Comparison of ENCODE assay signal across 9 cellular contexts in the genomic region with DNA sequence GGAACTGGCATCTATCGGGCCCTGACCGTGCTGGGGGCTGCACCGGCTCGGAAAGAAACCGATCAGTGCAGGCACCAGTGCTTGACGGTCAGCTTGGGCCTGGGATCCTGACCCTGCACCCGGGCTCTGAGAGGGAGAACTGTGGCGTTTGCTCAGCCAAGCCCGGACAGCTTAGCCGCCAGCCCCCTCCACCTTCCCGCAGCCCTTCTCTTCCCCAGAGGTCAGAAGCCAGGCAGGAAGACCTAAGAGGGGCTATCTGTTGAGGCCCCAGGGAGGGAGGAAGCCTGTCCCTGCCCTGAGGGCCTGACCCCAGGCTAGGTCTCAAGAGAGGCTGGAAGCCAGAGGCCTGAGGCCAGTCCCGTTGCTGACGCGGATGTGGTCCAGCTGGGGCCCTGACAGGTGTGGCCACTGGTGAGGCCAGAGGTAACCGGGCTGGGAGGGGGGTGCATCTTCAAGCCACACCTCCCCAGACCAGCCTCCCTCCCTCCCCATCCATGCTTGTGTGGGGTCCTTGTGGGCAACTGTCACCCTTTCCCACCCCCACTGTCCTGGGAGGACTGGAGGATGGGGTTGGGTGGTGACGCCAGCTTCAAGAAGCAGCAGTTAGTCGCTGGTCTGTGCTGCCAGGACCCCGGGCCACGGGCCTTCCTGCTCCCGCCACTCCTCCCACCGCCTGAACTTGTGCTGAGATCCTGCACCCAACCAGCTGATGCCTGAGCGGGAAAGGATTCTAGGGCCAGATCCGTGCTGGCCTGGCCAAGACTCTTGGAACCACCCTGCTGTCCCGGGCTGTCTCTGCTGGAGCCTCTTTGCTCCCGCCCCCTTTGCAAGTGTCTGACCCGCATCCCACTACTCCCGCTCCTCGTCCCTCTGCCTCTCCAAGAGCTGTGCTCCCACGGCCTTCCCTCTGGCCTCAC. TPM values are rescaled to one million over a fixed set of nuclear protein-coding genes. Genes with fewer than 3 reads are reported as not detected.
DNase-seq lines count a peak whose midpoint lies in the region; ATAC-seq, FAIRE-seq and TF ChIP-seq lines count a peak whose summit lies in the region.
"Had no signal": no experiment of that assay in that cellular context is flagged by ENCODE, and none has a peak within 500 bp of the region (broad histone marks: within the 10 kb centered on the region; RNA-seq: fewer than 3 reads in every experiment).

No MANE protein-coding gene starts in this region.

- no peak overlapping the region for H3K4ac ChIP-seq in mesendoderm (ENCODE audit: low read depth, low read length)

- no peaks in the 10 kb centered on the region for H3K9me3 ChIP-seq in HepG2 (ENCODE audit: low read length)
- no peaks in the 10 kb centered on the region for H3K9me3 ChIP-seq in right lobe of liver

- DNase-seq in HepG2 (ENCODE audit: low spot score) (no peak), right lobe of liver (no peak), caudate nucleus (lab: John Stamatoyannopoulos, UW) (no peak), mesendoderm (no peak), H4 (ENCODE audit: low spot score) (no peak), kidney tubule cell (ENCODE audit: low spot score) (no peak)
- DNase-seq: foreskin melanocyte had no signal

- H4K20me1 ChIP-seq in HepG2 (ENCODE audit: insufficient read depth, low read length): peaks cover 10% of the 10 kb centered on the region; the same call in 1 of the 2 replicates

- H3K27ac ChIP-seq in HepG2 (ENCODE audit: extremely low read length, insufficient read depth, low read length) (no peak overlapping the region), right lobe of liver (no peak overlapping the region), caudate nucleus (ENCODE audit: low read depth, low read length) (peak overlapping the region; percentile 46), mesendoderm (ENCODE audit: low read depth, low read length) (no peak overlapping the region)

- ATAC-seq in HepG2 (peak; percentile 1; the same call in 1 of the 3 replicates), right lobe of liver (no peak), HG03442 (IDR thresholded peaks at IDR 0.05; ENCODE audit: unreplicated experiment) (no peak), esophagus mucosa (no peak)

- no peak overlapping the region for H3K9ac ChIP-seq in HepG2 (ENCODE audit: insufficient read depth, low read depth, low read length)
- H3K9ac ChIP-seq in mesendoderm (ENCODE audit: low read length): peak overlapping the region; percentile 54

- H3K4me1 ChIP-seq in HepG2 (ENCODE audit: insufficient read depth, low read length): peaks cover 27% of the 10 kb centered on the region
- peaks cover 0 to 12% (median 5%) of the 10 kb centered on the region in 4 donors for H3K4me1 ChIP-seq in right lobe of liver
- peaks cover 2% of the 10 kb centered on the region for H3K4me1 ChIP-seq in mesendoderm (ENCODE audit: control insufficient read depth, low read depth, low read length)

- H3K79me2 ChIP-seq in HepG2 (ENCODE audit: insufficient read depth, low read length): peaks cover 21% of the 10 kb centered on the region
- peaks cover 5% of the 10 kb centered on the region for H3K79me2 ChIP-seq in mesendoderm (ENCODE audit: control insufficient read depth, insufficient read depth, low read length)

- CTCF ChIA-PET in HepG2 (lab: Yijun Ruan, JAX; ENCODE audit: low intra/inter-chr PET ratio, low total read pairs): no interaction called here

- in situ Hi-C loops in HepG2 (cut with HindIII; ENCODE audit: extremely low pct_ligation_motif_present, low pct_unique_long_range_greater_than_20kb): no loop called here

- TF ChIP-seq RAD21 in HepG2 (CRISPR knock-in tag; IDR thresholded peaks at IDR 0.05): no peak

- intact Hi-C loops in HepG2 (cut with micrococcal nuclease; ENCODE audit: unreplicated experiment) (no loop called here), right lobe of liver (cut with DNase I) (no loop called here)

- H3K36me3 ChIP-seq in HepG2 (replicated peaks in 1 of 2; ENCODE audit: control insufficient read depth in 1 of 2, insufficient read depth in 2 of 2, low read length in 2 of 2) (no peaks in the 10 kb centered on the region), right lobe of liver (no peaks in the 10 kb centered on the region), mesendoderm (ENCODE audit: control insufficient read depth, insufficient read depth, low read length) (no peaks in the 10 kb centered on the region)

- H3K4me3 ChIP-seq in HepG2 (replicated peaks in 1 of 3; ENCODE audit: insufficient read depth in 1 of 3, low read depth in 2 of 3, low read length in 3 of 3): peak overlapping the region in 1 of 3 experiments; percentile 10; a peak in 2 of 6 replicates
- no peak overlapping the region for H3K4me3 ChIP-seq in right lobe of liver
- no peak overlapping the region for H3K4me3 ChIP-seq in mesendoderm (ENCODE audit: low read length)

- POLR2A ChIA-PET in HepG2 (lab: Yijun Ruan, JAX): interaction anchor here (0.8 to 1.8 kb wide), 4 partner anchors 9 to 81 kb away, joined by 3 to 7 read pairs (median 5); a partner anchor contains a TSS

- H2AFZ ChIP-seq in HepG2 (ENCODE audit: low read length): no peak overlapping the region

- FAIRE-seq in HepG2 (lab: Jason Lieb, UNC): no peak

- H2BK15ac ChIP-seq in mesendoderm (replicated peaks; ENCODE audit: low read depth): no peak overlapping the region

- no peak overlapping the region for H3K18ac ChIP-seq in mesendoderm (ENCODE audit: low read length)

- WGBS in HepG2 (ENCODE audit: low lambda C conversion rate): 63% methylated on average over 10 of the region's 29 CpGs
- 80% methylated on average over 2 of the region's 29 CpGs for WGBS in right lobe of liver (ENCODE audit: insufficient coverage, low coverage, low lambda C conversion rate, missing lambda C conversion rate)
- WGBS in mesendoderm (ENCODE audit: extremely low coverage, insufficient coverage, low lambda C conversion rate): no CpG with 5 or more reads among the region's 29 CpGs

- H3K27me3 ChIP-seq in HepG2 (ENCODE audit: control insufficient read depth in 1 of 2, insufficient read depth in 2 of 2, low read length in 2 of 2) (no peaks in the 10 kb centered on the region), right lobe of liver (peaks cover 0 to 5% of the 10 kb centered on the region in 2 donors), mesendoderm (ENCODE audit: insufficient read depth, low read length, poor library complexity) (peaks cover 6% of the 10 kb centered on the region)

- no TSS peak for BruUV-seq in HepG2 (replicated peaks; lab: Mats Ljungman, UMichigan)

- H3K23ac ChIP-seq in mesendoderm (ENCODE audit: low read length): peak overlapping the region; percentile 80

- peak overlapping the region; percentile 76 for H3K56ac ChIP-seq in mesendoderm (ENCODE audit: low read length)

- TF ChIP-seq POLR2A in HepG2 (IDR thresholded peaks at IDR 0.05; ENCODE audit: insufficient read depth in 1 of 2, low read depth in 2 of 2, low read length in 2 of 2) (no peak), right lobe of liver (IDR thresholded peaks at IDR 0.05) (no peak)

- no peak overlapping the region for H4K8ac ChIP-seq in mesendoderm (ENCODE audit: low read depth, low read length)

- H3K4me2 ChIP-seq in HepG2 (ENCODE audit: low read depth, low read length) (peak overlapping the region; percentile 32), mesendoderm (ENCODE audit: low read length) (no peak overlapping the region)

- H2BK5ac ChIP-seq in mesendoderm (ENCODE audit: low read length): no peak overlapping the region

- no peak for TF ChIP-seq EP300 in HepG2 (IDR thresholded peaks at IDR 0.05; ENCODE audit: low read depth in 2 of 2, low read length in 2 of 2)
- TF ChIP-seq EP300 in HepG2 (CRISPR knock-in tag; IDR thresholded peaks at IDR 0.05; ENCODE audit: borderline replicate concordance): no peak

- peaks cover 3% of the 10 kb centered on the region for H3K79me1 ChIP-seq in mesendoderm (ENCODE audit: low read length)

- TF ChIP-seq CTCF in HepG2 (CRISPR knock-in tag; IDR thresholded peaks at IDR 0.05) (no peak), right lobe of liver (IDR thresholded peaks at IDR 0.05) (no peak)

- no peak overlapping the region for H2AK5ac ChIP-seq in mesendoderm (ENCODE audit: low read length)

- H4K5ac ChIP-seq in mesendoderm (ENCODE audit: low read length): no peak overlapping the region

- H2BK120ac ChIP-seq in mesendoderm (ENCODE audit: low read depth, low read length): no peak overlapping the region

RNA-seq across cellular contexts. Expression of a gene that starts 2.6 kb away (rescaled TPM):
- total RNA-seq in HepG2 (2016; rRNA removed; fragmentation: Illumina TruSeq; extraction: Trizol) (42.8 and 60.4 TPM in 2 replicates), right lobe of liver (10 to 100 TPM; 32.7 to 54.6 (median 41.2) TPM), esophagus mucosa (48.5 TPM)
- 36.3 and 41.3 TPM in 2 replicates for total RNA-seq in HepG2 (2016; cell fraction: cytosol; rRNA removed; fragmentation: Illumina TruSeq; extraction: Trizol; ENCODE audit: low read depth)
- 36.7 and 61.0 TPM in 2 replicates for total RNA-seq in HepG2 (2016; cell fraction: insoluble cytoplasmic fraction; rRNA removed; fragmentation: Illumina TruSeq; extraction: Trizol)
- total RNA-seq in HepG2 (2016; cell fraction: membrane; rRNA removed; fragmentation: Illumina TruSeq; extraction: Trizol): 84.2 and 90.2 TPM in 2 replicates
- 38.1 and 46.4 TPM in 2 replicates for total RNA-seq in HepG2 (2016; cell fraction: nucleus; rRNA removed; fragmentation: Illumina TruSeq; extraction: Trizol)
- 30.8 and 49.5 TPM in 2 replicates for polyA plus RNA-seq in HepG2 (2011; rRNA removed)
- 25.9 and 50.1 TPM in 2 replicates for polyA plus RNA-seq in HepG2 (2011; cell fraction: cytosol; rRNA removed)
- 153 and 204 TPM in 2 replicates for polyA plus RNA-seq in HepG2 (2011; cell fraction: nucleus; rRNA removed)
- polyA plus RNA-seq in HepG2 (2012): 29.7 and 38.8 TPM in 2 replicates
- polyA plus RNA-seq in HepG2 (2016; cell fraction: cytosol; fragmentation: Illumina TruSeq; extraction: Trizol; ENCODE audit: low read depth): 26.3 and 31.1 TPM in 2 replicates
- polyA plus RNA-seq in HepG2 (2016; cell fraction: insoluble cytoplasmic fraction; fragmentation: Illumina TruSeq; extraction: Trizol; ENCODE audit: low read depth): 34.3 and 36.1 TPM in 2 replicates
- 54.8 and 63.5 TPM in 2 replicates for polyA plus RNA-seq in HepG2 (2016; cell fraction: membrane; fragmentation: Illumina TruSeq; extraction: Trizol; ENCODE audit: low read depth)
- polyA plus RNA-seq in HepG2 (2016; cell fraction: nucleus; fragmentation: Illumina TruSeq; extraction: Trizol; ENCODE audit: insufficient read depth, low read depth): 84.5 and 84.8 TPM in 2 replicates
- polyA minus RNA-seq in HepG2 (2011; rRNA and poly(A)+ RNA removed; ENCODE audit: low replicate concordance): 41.6 and 83.7 TPM in 2 replicates
- polyA minus RNA-seq in HepG2 (2011; cell fraction: cytosol; rRNA and poly(A)+ RNA removed): 26.2 and 33.4 TPM in 2 replicates
- 27.6 and 29.8 TPM in 2 replicates for polyA minus RNA-seq in HepG2 (2011; cell fraction: nucleus; rRNA and poly(A)+ RNA removed)
- polyA plus RNA-seq in mesendoderm (2013, experiment 1 of 2): 25.1 TPM
- polyA plus RNA-seq in mesendoderm (2013, experiment 2 of 2): 25.4 TPM
- 11.7 and 33.3 TPM in 2 replicates for total RNA-seq in H4 (2014; rRNA removed; shearing (Covaris generic))

RNA-seq across cellular contexts. Expression of a gene that starts 6.6 kb away (rescaled TPM):
- total RNA-seq in HepG2 (2016; rRNA removed; fragmentation: Illumina TruSeq; extraction: Trizol): 5.4 and 19.8 TPM in 2 replicates
- 4.4 and 6.1 TPM in 2 replicates for total RNA-seq in HepG2 (2016; cell fraction: cytosol; rRNA removed; fragmentation: Illumina TruSeq; extraction: Trizol; ENCODE audit: low read depth)
- 5.2 and 18.5 TPM in 2 replicates for total RNA-seq in HepG2 (2016; cell fraction: insoluble cytoplasmic fraction; rRNA removed; fragmentation: Illumina TruSeq; extraction: Trizol)
- 9.0 and 10.5 TPM in 2 replicates for total RNA-seq in HepG2 (2016; cell fraction: membrane; rRNA removed; fragmentation: Illumina TruSeq; extraction: Trizol)
- 15.6 and 22.5 TPM in 2 replicates for total RNA-seq in HepG2 (2016; cell fraction: nucleus; rRNA removed; fragmentation: Illumina TruSeq; extraction: Trizol)
- polyA plus RNA-seq in HepG2 (2011; rRNA removed): 44.8 and 71.0 TPM in 2 replicates
- polyA plus RNA-seq in HepG2 (2011; cell fraction: cytosol; rRNA removed): 35.7 and 49.1 TPM in 2 replicates
- polyA plus RNA-seq in HepG2 (2011; cell fraction: nucleus; rRNA removed): 279 and 296 TPM in 2 replicates
- polyA plus RNA-seq in HepG2 (2012): 22.6 and 42.3 TPM in 2 replicates
- 4.9 and 5.3 TPM in 2 replicates for polyA plus RNA-seq in HepG2 (2016; cell fraction: cytosol; fragmentation: Illumina TruSeq; extraction: Trizol; ENCODE audit: low read depth)
- 6.0 and 9.7 TPM in 2 replicates for polyA plus RNA-seq in HepG2 (2016; cell fraction: insoluble cytoplasmic fraction; fragmentation: Illumina TruSeq; extraction: Trizol; ENCODE audit: low read depth)
- polyA plus RNA-seq in HepG2 (2016; cell fraction: membrane; fragmentation: Illumina TruSeq; extraction: Trizol; ENCODE audit: low read depth): 10.7 and 11.1 TPM in 2 replicates
- 56.0 and 64.0 TPM in 2 replicates for polyA plus RNA-seq in HepG2 (2016; cell fraction: nucleus; fragmentation: Illumina TruSeq; extraction: Trizol; ENCODE audit: insufficient read depth, low read depth)
- 0.26 and 46.5 TPM in 2 replicates for polyA minus RNA-seq in HepG2 (2011; rRNA and poly(A)+ RNA removed; ENCODE audit: low replicate concordance)
- polyA minus RNA-seq in HepG2 (2011; cell fraction: cytosol; rRNA and poly(A)+ RNA removed): 16.7 and 21.9 TPM in 2 replicates
- 11.8 and 16.9 TPM in 2 replicates for polyA minus RNA-seq in HepG2 (2011; cell fraction: nucleus; rRNA and poly(A)+ RNA removed)
- 10 to 100 TPM in 2 of 6 experiments, 1 to 10 TPM in 4; 2.2 to 11.9 (median 3.3) TPM for total RNA-seq in right lobe of liver
- polyA plus RNA-seq in mesendoderm (2013, experiment 1 of 2): 5.1 TPM
- 4.6 TPM for polyA plus RNA-seq in mesendoderm (2013, experiment 2 of 2)
- total RNA-seq in H4 (2014; rRNA removed; shearing (Covaris generic)): 41.2 and 46.0 TPM in 2 replicates
- 2.0 TPM for total RNA-seq in esophagus mucosa

RNA-seq across cellular contexts. Expression of a gene that starts 20.7 kb away (rescaled TPM):
- total RNA-seq in HepG2 (2016; rRNA removed; fragmentation: Illumina TruSeq; extraction: Trizol) (0.15 TPM in 1 of 2 replicates, not detected in the other), right lobe of liver (1 to 10 TPM in 2 of 6 experiments, under 1 TPM in 4; 0.10 to 2.7 (median 0.33) TPM), esophagus mucosa (0.56 TPM)
- not detected in 2 replicates for total RNA-seq in HepG2 (2016; cell fraction: cytosol; rRNA removed; fragmentation: Illumina TruSeq; extraction: Trizol; ENCODE audit: low read depth)
- total RNA-seq in HepG2 (2016; cell fraction: insoluble cytoplasmic fraction; rRNA removed; fragmentation: Illumina TruSeq; extraction: Trizol): 0.13 TPM in 1 of 2 replicates, not detected in the other
- not detected in 2 replicates for total RNA-seq in HepG2 (2016; cell fraction: membrane; rRNA removed; fragmentation: Illumina TruSeq; extraction: Trizol)
- total RNA-seq in HepG2 (2016; cell fraction: nucleus; rRNA removed; fragmentation: Illumina TruSeq; extraction: Trizol): 0.12 and 0.25 TPM in 2 replicates
- polyA plus RNA-seq in HepG2 (2011; rRNA removed): 0.13 and 0.20 TPM in 2 replicates
- polyA plus RNA-seq in HepG2 (2011; cell fraction: cytosol; rRNA removed): 0.13 and 0.21 TPM in 2 replicates
- polyA plus RNA-seq in HepG2 (2011; cell fraction: nucleus; rRNA removed): 1.5 and 2.4 TPM in 2 replicates
- 0.17 TPM in 2 replicates for polyA plus RNA-seq in HepG2 (2012)
- polyA plus RNA-seq in HepG2 (2016; cell fraction: cytosol; fragmentation: Illumina TruSeq; extraction: Trizol; ENCODE audit: low read depth): not detected in 2 replicates
- polyA plus RNA-seq in HepG2 (2016; cell fraction: insoluble cytoplasmic fraction; fragmentation: Illumina TruSeq; extraction: Trizol; ENCODE audit: low read depth): not detected in 2 replicates
- 0.07 TPM in 1 of 2 replicates, not detected in the other for polyA plus RNA-seq in HepG2 (2016; cell fraction: membrane; fragmentation: Illumina TruSeq; extraction: Trizol; ENCODE audit: low read depth)
- polyA plus RNA-seq in HepG2 (2016; cell fraction: nucleus; fragmentation: Illumina TruSeq; extraction: Trizol; ENCODE audit: insufficient read depth, low read depth): 0.25 and 0.30 TPM in 2 replicates
- polyA minus RNA-seq in HepG2 (2011; rRNA and poly(A)+ RNA removed; ENCODE audit: low replicate concordance): 1.2 TPM in 2 replicates
- 0.20 and 0.26 TPM in 2 replicates for polyA minus RNA-seq in HepG2 (2011; cell fraction: cytosol; rRNA and poly(A)+ RNA removed)
- polyA minus RNA-seq in HepG2 (2011; cell fraction: nucleus; rRNA and poly(A)+ RNA removed): 0.64 and 0.75 TPM in 2 replicates
- polyA plus RNA-seq in mesendoderm (2013, experiment 1 of 2): 0.03 TPM
- polyA plus RNA-seq in mesendoderm (2013, experiment 2 of 2): 0.04 TPM
- total RNA-seq in H4 (2014; rRNA removed; shearing (Covaris generic)): not detected in 2 replicates

RNA-seq across cellular contexts. Expression of a gene that starts 23.2 kb away (rescaled TPM):
- total RNA-seq in HepG2 (2016; rRNA removed; fragmentation: Illumina TruSeq; extraction: Trizol) (161 and 175 TPM in 2 replicates), right lobe of liver (100 to 1,000 TPM in 3 of 6 experiments, 10 to 100 TPM in 3; 70.0 to 140 (median 104) TPM), esophagus mucosa (117 TPM)
- total RNA-seq in HepG2 (2016; cell fraction: cytosol; rRNA removed; fragmentation: Illumina TruSeq; extraction: Trizol; ENCODE audit: low read depth): 241 and 331 TPM in 2 replicates
- total RNA-seq in HepG2 (2016; cell fraction: insoluble cytoplasmic fraction; rRNA removed; fragmentation: Illumina TruSeq; extraction: Trizol): 166 and 180 TPM in 2 replicates
- 203 and 269 TPM in 2 replicates for total RNA-seq in HepG2 (2016; cell fraction: membrane; rRNA removed; fragmentation: Illumina TruSeq; extraction: Trizol)
- total RNA-seq in HepG2 (2016; cell fraction: nucleus; rRNA removed; fragmentation: Illumina TruSeq; extraction: Trizol): 65.3 and 65.7 TPM in 2 replicates
- 64.6 and 69.5 TPM in 2 replicates for polyA plus RNA-seq in HepG2 (2011; rRNA removed)
- polyA plus RNA-seq in HepG2 (2011; cell fraction: cytosol; rRNA removed): 51.1 and 98.6 TPM in 2 replicates
- polyA plus RNA-seq in HepG2 (2011; cell fraction: nucleus; rRNA removed): 63.9 and 74.1 TPM in 2 replicates
- 48.0 and 50.3 TPM in 2 replicates for polyA plus RNA-seq in HepG2 (2012)
- 247 and 325 TPM in 2 replicates for polyA plus RNA-seq in HepG2 (2016; cell fraction: cytosol; fragmentation: Illumina TruSeq; extraction: Trizol; ENCODE audit: low read depth)
- polyA plus RNA-seq in HepG2 (2016; cell fraction: insoluble cytoplasmic fraction; fragmentation: Illumina TruSeq; extraction: Trizol; ENCODE audit: low read depth): 159 and 164 TPM in 2 replicates
- polyA plus RNA-seq in HepG2 (2016; cell fraction: membrane; fragmentation: Illumina TruSeq; extraction: Trizol; ENCODE audit: low read depth): 168 and 213 TPM in 2 replicates
- 120 TPM in 2 replicates for polyA plus RNA-seq in HepG2 (2016; cell fraction: nucleus; fragmentation: Illumina TruSeq; extraction: Trizol; ENCODE audit: insufficient read depth, low read depth)
- 15.2 and 21.3 TPM in 2 replicates for polyA minus RNA-seq in HepG2 (2011; rRNA and poly(A)+ RNA removed; ENCODE audit: low replicate concordance)
- polyA minus RNA-seq in HepG2 (2011; cell fraction: cytosol; rRNA and poly(A)+ RNA removed): 17.7 and 18.0 TPM in 2 replicates
- 11.1 and 11.9 TPM in 2 replicates for polyA minus RNA-seq in HepG2 (2011; cell fraction: nucleus; rRNA and poly(A)+ RNA removed)
- polyA plus RNA-seq in mesendoderm (2013, experiment 1 of 2): 119 TPM
- polyA plus RNA-seq in mesendoderm (2013, experiment 2 of 2): 120 TPM
- total RNA-seq in H4 (2014; rRNA removed; shearing (Covaris generic)): 162 and 168 TPM in 2 replicates

RNA-seq across cellular contexts. Expression of a gene that starts 27.2 kb away (rescaled TPM):
- total RNA-seq in HepG2 (2016; rRNA removed; fragmentation: Illumina TruSeq; extraction: Trizol): 7.2 and 9.3 TPM in 2 replicates
- 6.9 and 8.7 TPM in 2 replicates for total RNA-seq in HepG2 (2016; cell fraction: cytosol; rRNA removed; fragmentation: Illumina TruSeq; extraction: Trizol; ENCODE audit: low read depth)
- 6.2 and 9.8 TPM in 2 replicates for total RNA-seq in HepG2 (2016; cell fraction: insoluble cytoplasmic fraction; rRNA removed; fragmentation: Illumina TruSeq; extraction: Trizol)
- total RNA-seq in HepG2 (2016; cell fraction: membrane; rRNA removed; fragmentation: Illumina TruSeq; extraction: Trizol): 15.1 and 19.3 TPM in 2 replicates
- 7.2 and 8.0 TPM in 2 replicates for total RNA-seq in HepG2 (2016; cell fraction: nucleus; rRNA removed; fragmentation: Illumina TruSeq; extraction: Trizol)
- polyA plus RNA-seq in HepG2 (2011; rRNA removed): 5.5 and 8.0 TPM in 2 replicates
- polyA plus RNA-seq in HepG2 (2011; cell fraction: cytosol; rRNA removed): 7.7 and 13.2 TPM in 2 replicates
- polyA plus RNA-seq in HepG2 (2011; cell fraction: nucleus; rRNA removed): 11.5 and 12.6 TPM in 2 replicates
- 7.1 and 9.6 TPM in 2 replicates for polyA plus RNA-seq in HepG2 (2012)
- 12.5 and 15.0 TPM in 2 replicates for polyA plus RNA-seq in HepG2 (2016; cell fraction: cytosol; fragmentation: Illumina TruSeq; extraction: Trizol; ENCODE audit: low read depth)
- polyA plus RNA-seq in HepG2 (2016; cell fraction: insoluble cytoplasmic fraction; fragmentation: Illumina TruSeq; extraction: Trizol; ENCODE audit: low read depth): 13.9 and 15.2 TPM in 2 replicates
- polyA plus RNA-seq in HepG2 (2016; cell fraction: membrane; fragmentation: Illumina TruSeq; extraction: Trizol; ENCODE audit: low read depth): 23.5 and 26.0 TPM in 2 replicates
- polyA plus RNA-seq in HepG2 (2016; cell fraction: nucleus; fragmentation: Illumina TruSeq; extraction: Trizol; ENCODE audit: insufficient read depth, low read depth): 16.7 and 16.9 TPM in 2 replicates
- polyA minus RNA-seq in HepG2 (2011; rRNA and poly(A)+ RNA removed; ENCODE audit: low replicate concordance): 9.3 and 18.2 TPM in 2 replicates
- 13.4 and 15.4 TPM in 2 replicates for polyA minus RNA-seq in HepG2 (2011; cell fraction: cytosol; rRNA and poly(A)+ RNA removed)
- 9.8 and 11.6 TPM in 2 replicates for polyA minus RNA-seq in HepG2 (2011; cell fraction: nucleus; rRNA and poly(A)+ RNA removed)
- 10 to 100 TPM; 26.9 to 57.7 (median 33.1) TPM for total RNA-seq in right lobe of liver
- 7.5 TPM for polyA plus RNA-seq in mesendoderm (2013, experiment 1 of 2)
- polyA plus RNA-seq in mesendoderm (2013, experiment 2 of 2): 7.1 TPM
- total RNA-seq in H4 (2014; rRNA removed; shearing (Covaris generic)): 12.0 and 18.5 TPM in 2 replicates
- 25.1 TPM for total RNA-seq in esophagus mucosa
